Comparison of ENCODE assay signal across 27 cellular contexts in genomic region chr5:138109463-138110265, GRCh38. TPM values are rescaled to one million over a fixed set of nuclear protein-coding genes. Genes with fewer than 3 reads are reported as not detected.
DNase-seq lines count a peak whose midpoint lies in the region; TF ChIP-seq lines count a peak whose summit lies in the region.
"Had no signal": no experiment of that assay in that cellular context is flagged by ENCODE, and none has a peak within 500 bp of the region (broad histone marks: within the 10 kb centered on the region; RNA-seq: fewer than 3 reads in every experiment).

No MANE protein-coding gene starts in this region.

- H4K20me1 ChIP-seq in osteoblast (ENCODE audit: insufficient read depth, low read length) (no peaks in the 10 kb centered on the region), hepatocyte (ENCODE audit: insufficient read depth, poor library complexity, severe bottlenecking) (no peaks in the 10 kb centered on the region)
- H4K20me1 ChIP-seq: BLaER1 treated with 17β-estradiol and CSF1 and Interleukin-3, amounts not matched to agents 10 nM and 100 nM had no signal

- TF ChIP-seq CTCF in osteoblast (IDR thresholded peaks at IDR 0.05; ENCODE audit: extremely low read depth, low read depth, low read length) (no peak), hepatocyte (IDR thresholded peaks at IDR 0.05; ENCODE audit: poor library complexity) (no peak), WERI-Rb-1 (IDR thresholded peaks at IDR 0.05; ENCODE audit: low read depth, low read length) (no peak)

- H3K79me2 ChIP-seq in osteoblast (ENCODE audit: insufficient read depth, low read length) (no peaks in the 10 kb centered on the region), hepatocyte (no peaks in the 10 kb centered on the region)

- 63% methylated on average over 1 of the region's 1 CpG for WGBS in hepatocyte (ENCODE audit: low lambda C conversion rate, missing lambda C conversion rate)

- H3K36me3 ChIP-seq in HUES6 (ENCODE audit: control insufficient read depth, insufficient read depth, low read length) (no peaks in the 10 kb centered on the region), osteoblast (ENCODE audit: insufficient read depth, low read length) (no peaks in the 10 kb centered on the region), hepatocyte (replicated peaks; ENCODE audit: insufficient read depth, low read depth) (no peaks in the 10 kb centered on the region), WERI-Rb-1 (no peaks in the 10 kb centered on the region)
- H3K36me3 ChIP-seq: BLaER1 treated with 17β-estradiol and CSF1 and Interleukin-3, amounts not matched to agents 10 nM and 100 nM had no signal

- H3K4me1 ChIP-seq in HUES6 (ENCODE audit: control insufficient read depth, insufficient read depth, low read length) (peaks cover 27% of the 10 kb centered on the region), osteoblast (ENCODE audit: insufficient read depth, low read length) (no peaks in the 10 kb centered on the region), hepatocyte (ENCODE audit: insufficient read depth) (no peaks in the 10 kb centered on the region)
- H3K4me1 ChIP-seq: A549; BLaER1 treated with 17β-estradiol and CSF1 and Interleukin-3, amounts not matched to agents 10 nM and 100 nM had no signal

- no peak overlapping the region for H3K4me2 ChIP-seq in osteoblast (ENCODE audit: insufficient read depth, low read length)
- H3K4me2 ChIP-seq in hepatocyte, result no peak overlapping the region
- H3K4me2 ChIP-seq: A549; BLaER1 treated with 17β-estradiol and CSF1 and Interleukin-3, amounts not matched to agents 10 nM and 100 nM; KMS-11 had no signal

- peak overlapping the region; percentile 42; the same call in 1 of the 2 replicates for H3K27ac ChIP-seq in HUES6 (ENCODE audit: low read depth, low read length)
- no peak overlapping the region for H3K27ac ChIP-seq in osteoblast (ENCODE audit: low read depth, low read length)
- H3K27ac ChIP-seq in hepatocyte, result no peak overlapping the region
- no peak overlapping the region for H3K27ac ChIP-seq in WERI-Rb-1
- H3K27ac ChIP-seq: A549; BLaER1 treated with 17β-estradiol and CSF1 and Interleukin-3, amounts not matched to agents 10 nM and 100 nM; KMS-11; RWPE1 had no signal

- H3K27me3 ChIP-seq in HUES6 (ENCODE audit: control insufficient read depth, insufficient read depth, low read length) (no peaks in the 10 kb centered on the region), osteoblast (ENCODE audit: insufficient read depth, low read length) (peaks cover 6% of the 10 kb centered on the region), hepatocyte (peaks cover 16% of the 10 kb centered on the region), WERI-Rb-1 (ENCODE audit: insufficient read depth, low read depth, severe bottlenecking) (no peaks in the 10 kb centered on the region)
- H3K27me3 ChIP-seq: BLaER1 treated with 17β-estradiol and CSF1 and Interleukin-3, amounts not matched to agents 10 nM and 100 nM had no signal

- DNase-seq in NCI-H82 (lab: John Stamatoyannopoulos, UW) (peak; percentile 47), NCI-H82 treated with DMSO at 0.1 percent for 48 hours (lab: John Stamatoyannopoulos, UW; ENCODE audit: unreplicated experiment) (no peak), astrocyte of the hippocampus (ENCODE audit: low read depth, low spot score) (peak; percentile 20), osteoblast (ENCODE audit: insufficient read length, low spot score, missing footprints) (peak; percentile 74), NCI-H2107 treated with DMSO at 0.1 percent for 48 hours (lab: John Stamatoyannopoulos, UW; ENCODE audit: unreplicated experiment) (no peak), hepatocyte (ENCODE audit: low spot score) (no peak), WERI-Rb-1 (no peak)
- DNase-seq: activated CD4-positive, CD25-positive, alpha-beta regulatory T cell; activated CD8-positive, alpha-beta T cell treated with anti-CD3 and anti-CD28 coated beads for 36 hours; activated naive CD4-positive, alpha-beta T cell; activated T-cell treated with anti-CD3 and anti-CD28 coated beads, Interleukin-2, amount 50 U/mL, for 1 hour; anterior cingulate cortex; effector CD4-positive, alpha-beta T cell; natural killer cell; NCI-H2171; NCI-H774; stimulated activated CD4-positive, alpha-beta T cell treated with anti-CD3 and anti-CD28 coated beads, Interleukin-1b, Interleukin-23, amount 100 ng/mL, for 48 hours; stimulated activated naive B cell treated with anti-CD40 and anti-IgM and Interleukin-4, amounts not matched to agents 10 μg/mL and 1 μg/mL and 100 μg/mL, for 72 hours; T-helper 9 cell had no signal

- H3K4me3 ChIP-seq in HUES6 (ENCODE audit: low read depth, low read length) (no peak overlapping the region; the same call in 1 of the 2 replicates), osteoblast (ENCODE audit: insufficient read depth, low read length) (no peak overlapping the region), hepatocyte (no peak overlapping the region), WERI-Rb-1 (ENCODE audit: low read depth, low read length) (no peak overlapping the region)
- H3K4me3 ChIP-seq: A549; BLaER1 treated with 17β-estradiol and CSF1 and Interleukin-3, amounts not matched to agents 10 nM and 100 nM had no signal

- peak overlapping the region; percentile 17 for H3K9ac ChIP-seq in HUES6 (ENCODE audit: low read length)
- H3K9ac ChIP-seq: BLaER1 treated with 17β-estradiol and CSF1 and Interleukin-3, amounts not matched to agents 10 nM and 100 nM; KMS-11 had no signal

- H3K9me3 ChIP-seq in HUES6 (ENCODE audit: control insufficient read depth, insufficient read depth, low read depth, low read length) (no peaks in the 10 kb centered on the region), osteoblast (ENCODE audit: low read depth, low read length) (no peaks in the 10 kb centered on the region), hepatocyte (ENCODE audit: low read depth) (no peaks in the 10 kb centered on the region), WERI-Rb-1 (ENCODE audit: severe bottlenecking) (no peaks in the 10 kb centered on the region)
- H3K9me3 ChIP-seq: A549; BLaER1 treated with 17β-estradiol and CSF1 and Interleukin-3, amounts not matched to agents 10 nM and 100 nM had no signal

- H2AFZ ChIP-seq in osteoblast (ENCODE audit: low read length) (no peak overlapping the region), hepatocyte (no peak overlapping the region)

- no peaks in the 10 kb centered on the region for H3K9me2 ChIP-seq in hepatocyte (replicated peaks; ENCODE audit: insufficient read depth)

RNA-seq across cellular contexts. Expression of gene WNT8A, which starts 25.8 kb away (rescaled TPM):
- total RNA-seq in osteoblast (not detected in 2 replicates), hepatocyte (not detected in 2 replicates)
- polyA plus RNA-seq in hepatocyte, result not detected in 2 replicates
- total RNA-seq: activated CD8-positive, alpha-beta T cell treated with anti-CD3 and anti-CD28 coated beads for 36 hours; cerebellum; H1; natural killer cell had no signal
- polyA plus RNA-seq: A549, esophagus had no signal

RNA-seq across cellular contexts. Expression of gene NME5, which starts 29.6 kb away (rescaled TPM):
- total RNA-seq in osteoblast (5.9 and 6.5 TPM in 2 replicates), hepatocyte (2.2 and 2.3 TPM in 2 replicates)
- 1.8 and 2.6 TPM in 2 replicates for polyA plus RNA-seq in hepatocyte
- total RNA-seq: activated CD8-positive, alpha-beta T cell treated with anti-CD3 and anti-CD28 coated beads for 36 hours; natural killer cell had no signal
- polyA plus RNA-seq: A549 had no signal

Comparison
In these comparisons a context has a peak if more than half of its experiments do, and no peak if none do; other contexts are left out.
1. DNase-seq: peak in NCI-H82 (single experiment), astrocyte of the hippocampus (single experiment) and osteoblast (single experiment); none in NCI-H82 treated with DMSO at 0.1 percent for 48 hours (single experiment), NCI-H2107 treated with DMSO at 0.1 percent for 48 hours (single experiment), hepatocyte (single experiment) and WERI-Rb-1 (single experiment).